Comparison of ENCODE assay signal across 15 cellular contexts in genomic region chr3:56190906-56191305, GRCh38.
DNase-seq lines count a peak whose midpoint lies in the region; ATAC-seq and TF ChIP-seq lines count a peak whose summit lies in the region.
"Had no signal": no experiment of that assay in that cellular context is flagged by ENCODE, and none has a peak within 500 bp of the region (broad histone marks: within the 10 kb centered on the region; RNA-seq: fewer than 3 reads in every experiment).

No MANE protein-coding gene starts in this region.

- H3K9me3 ChIP-seq in SJCRH30 (replicated peaks): no peaks in the 10 kb centered on the region
- no peaks in the 10 kb centered on the region for H3K9me3 ChIP-seq in mucosa of descending colon
- H3K9me3 ChIP-seq: Caco-2 had no signal

- no peak for TF ChIP-seq CTCF in mucosa of descending colon (IDR thresholded peaks at IDR 0.05)

- ATAC-seq in mucosa of descending colon (peak; percentile 44), GM18909 (IDR thresholded peaks at IDR 0.05; ENCODE audit: poor library complexity, unreplicated experiment) (no peak)

- H3K27me3 ChIP-seq in SJCRH30: no peaks in the 10 kb centered on the region

- H3K4me3 ChIP-seq in SJCRH30: no peak overlapping the region
- no peak overlapping the region for H3K4me3 ChIP-seq in mucosa of descending colon

- DNase-seq in NCI-H2171 (lab: John Stamatoyannopoulos, UW): peak; percentile 16
- DNase-seq in SJCRH30: no peak
- peak; percentile 59 for DNase-seq in cerebellum (ENCODE audit: low spot score)
- peak in 1 of 3 donors; percentile 2 for DNase-seq in mucosa of descending colon
- DNase-seq in GF-D8 (lab: John Stamatoyannopoulos, UW): no peak
- DNase-seq in AG08396 (ENCODE audit: low spot score): no peak
- DNase-seq: ACHN; AML-193; Caco-2; CD4-positive, alpha-beta T cell; GDM1; H9; IMR-90 had no signal

- intact Hi-C loops in mucosa of descending colon (cut with DNase I, micrococcal nuclease): no loop called here

- H3K4me1 ChIP-seq in SJCRH30: peaks cover 49% of the 10 kb centered on the region
- H3K4me1 ChIP-seq in mucosa of descending colon (ENCODE audit: low read depth): no peaks in the 10 kb centered on the region
- H3K4me1 ChIP-seq: Caco-2 had no signal

- H3K36me3 ChIP-seq in SJCRH30: no peaks in the 10 kb centered on the region
- no peaks in the 10 kb centered on the region for H3K36me3 ChIP-seq in mucosa of descending colon (ENCODE audit: low read depth)

- H3K27ac ChIP-seq in SJCRH30: peak overlapping the region; percentile 87
- H3K27ac ChIP-seq: C4-2B had no signal

Comparison
In these comparisons a context has a peak if more than half of its experiments do, and no peak if none do; other contexts are left out.
1. DNase-seq: peak in NCI-H2171 (single experiment) and cerebellum (single experiment); none in SJCRH30 (0 of 2), GF-D8 (single experiment) and AG08396 (single experiment).